1 cellular context compared by ENCODE assay signal in genomic region chr11:27201454-27202302, GRCh38.
TF ChIP-seq lines count a peak whose summit lies in the region.

No MANE protein-coding gene starts in this region.

TF ChIP-seq in K562, 482 proteins besides CTCF, POLR2A, EP300 and RAD21 (continued from another document and continues in another):
- TF ChIP-seq PPARD (CRISPR knock-in tag; IDR thresholded peaks at IDR 0.05) (no peak), KLF6 (CRISPR knock-in tag; IDR thresholded peaks at IDR 0.05; ENCODE audit: borderline replicate concordance) (no peak), TAF15 (IDR thresholded peaks at IDR 0.05; ENCODE audit: low read depth, low read length) (no peak), NRF1 (conservative IDR thresholded peaks at IDR 0.05 in 1 of 2, IDR thresholded peaks at IDR 0.05 in 1 of 2) (no peak), NCOR1 (IDR thresholded peaks at IDR 0.05) (peak; percentile 91), MYC (IDR thresholded peaks at IDR 0.05; ENCODE audit: low read depth, low read length) (peak; percentile 37; the same call in 1 of the 2 replicates), MYC (CRISPR knock-in tag; IDR thresholded peaks at IDR 0.05; ENCODE audit: borderline replicate concordance, low read depth) (no peak), RB1 (IDR thresholded peaks at IDR 0.05; ENCODE audit: low read depth) (no peak), RCOR1 (IDR thresholded peaks at IDR 0.05; ENCODE audit: borderline replicate concordance in 1 of 2, low read depth in 2 of 2, low read length in 2 of 2) (peak; percentile 29 to 68; a peak in 1 of 4 replicates), SMAD4 (CRISPR knock-in tag; conservative IDR thresholded peaks at IDR 0.05) (peak; percentile 74), ZNF212 (CRISPR knock-in tag; IDR thresholded peaks at IDR 0.05) (no peak), MTA3 (IDR thresholded peaks at IDR 0.05; ENCODE audit: borderline replicate concordance) (0 out of 2 replicates have a peak, but pooled peaks have one; percentile 30), EHMT2 (IDR thresholded peaks at IDR 0.05) (peak; percentile 17; the same call in 1 of the 2 replicates), FOS (IDR thresholded peaks at IDR 0.05; ENCODE audit: extremely low read depth, insufficient read length) (no peak), KDM1A (IDR thresholded peaks at IDR 0.05) (peak; percentile 80 to 82), POLR3A (IDR thresholded peaks at IDR 0.05; ENCODE audit: borderline replicate concordance, extremely low read depth, insufficient read depth, insufficient read length) (no peak), CUX1 (CRISPR knock-in tag; IDR thresholded peaks at IDR 0.05) (no peak), PURB (CRISPR knock-in tag; IDR thresholded peaks at IDR 0.05; ENCODE audit: low read depth) (no peak), ZNF431 (CRISPR knock-in tag; IDR thresholded peaks at IDR 0.05) (no peak), SRF (CRISPR knock-in tag; IDR thresholded peaks at IDR 0.05) (peak in 1 of 2 experiments; percentile 59; a peak in 1 of 4 replicates), CBFA2T2 (conservative IDR thresholded peaks at IDR 0.05) (peak; percentile 96), ZNF12 (CRISPR knock-in tag; IDR thresholded peaks at IDR 0.05) (no peak), ETV5 (CRISPR knock-in tag; IDR thresholded peaks at IDR 0.05; ENCODE audit: low read depth) (0 out of 2 replicates have a peak, but pooled peaks have one; percentile 12), ZC3H8 (IDR thresholded peaks at IDR 0.05) (no peak), HOMEZ (CRISPR knock-in tag; IDR thresholded peaks at IDR 0.05) (no peak), TRIM24 (IDR thresholded peaks at IDR 0.05) (peak; percentile 86 to 89; a peak in 3 of 4 replicates), PTRF (tag; IDR thresholded peaks at IDR 0.05) (no peak), ZNF589 (CRISPR knock-in tag; IDR thresholded peaks at IDR 0.05; ENCODE audit: low read depth) (peak; percentile 69; the same call in 1 of the 2 replicates), ZFPM2 (CRISPR knock-in tag; IDR thresholded peaks at IDR 0.05) (no peak), ZNF77 (CRISPR knock-in tag; IDR thresholded peaks at IDR 0.05) (no peak), NCOA1 (IDR thresholded peaks at IDR 0.05; ENCODE audit: low read depth) (peak; percentile 19; the same call in 1 of the 2 replicates), MAFK (IDR thresholded peaks at IDR 0.05; ENCODE audit: low read length) (0 out of 2 replicates have a peak, but pooled peaks have one; percentile 35), ZNF23 (CRISPR knock-in tag; IDR thresholded peaks at IDR 0.05) (no peak), CREB1 (IDR thresholded peaks at IDR 0.05) (peak; percentile 44; the same call in 1 of the 2 replicates), CREB1 (CRISPR knock-in tag; IDR thresholded peaks at IDR 0.05) (no peak), KLF16 (IDR thresholded peaks at IDR 0.05) (peak; percentile 89), ILF3 (IDR thresholded peaks at IDR 0.05; ENCODE audit: borderline replicate concordance) (no peak), ETV6 (IDR thresholded peaks at IDR 0.05; ENCODE audit: borderline replicate concordance in 1 of 2, low read depth in 2 of 2, low read length in 1 of 2) (no peak), ETV6 (CRISPR knock-in tag; IDR thresholded peaks at IDR 0.05; ENCODE audit: borderline replicate concordance) (no peak), MED1 (CRISPR knock-in tag; IDR thresholded peaks at IDR 0.05; ENCODE audit: borderline replicate concordance) (no peak), MYNN (IDR thresholded peaks at IDR 0.05) (peak; percentile 71), MYNN (CRISPR knock-in tag; IDR thresholded peaks at IDR 0.05) (no peak), GATA2 (CRISPR knock-in tag; IDR thresholded peaks at IDR 0.05) (peak; percentile 89), PHB2 (IDR thresholded peaks at IDR 0.05; ENCODE audit: low read depth) (0 out of 2 replicates have a peak, but pooled peaks have one; percentile 38), TFAM (CRISPR knock-in tag; conservative IDR thresholded peaks at IDR 0.05) (no peak), SMARCA4 (IDR thresholded peaks at IDR 0.05) (0 out of 2 replicates have a peak, but pooled peaks have one; percentile 33), CBX2 (IDR thresholded peaks at IDR 0.05; ENCODE audit: insufficient read depth, low read length, poor library complexity, severe bottlenecking) (no peak), TBL1XR1 (IDR thresholded peaks at IDR 0.05; ENCODE audit: low read length in 2 of 2) (peak in 1 of 2 experiments; percentile 68; a peak in 1 of 4 replicates), ZBTB11 (CRISPR knock-in tag; IDR thresholded peaks at IDR 0.05) (peak in 1 of 3 experiments; percentile 43; a peak in 1 of 6 replicates), HMG20A (CRISPR knock-in tag; conservative IDR thresholded peaks at IDR 0.05) (no peak), DPF2 (IDR thresholded peaks at IDR 0.05) (peak; percentile 74), ZNF75A (CRISPR knock-in tag; IDR thresholded peaks at IDR 0.05) (no peak), MTA2 (IDR thresholded peaks at IDR 0.05; ENCODE audit: low read depth) (peak; percentile 74), ZNF766 (CRISPR knock-in tag; conservative IDR thresholded peaks at IDR 0.05) (0 out of 2 replicates have a peak, but pooled peaks have one; percentile 17), MBD2 (IDR thresholded peaks at IDR 0.05; ENCODE audit: borderline replicate concordance, low read depth) (peak; percentile 26; the same call in 1 of the 2 replicates), FOXK2 (conservative IDR thresholded peaks at IDR 0.05 in 1 of 2, IDR thresholded peaks at IDR 0.05 in 1 of 2; ENCODE audit: low read depth in 2 of 2) (peak; percentile 76 to 83)
- TF ChIP-seq, protein P1, sequence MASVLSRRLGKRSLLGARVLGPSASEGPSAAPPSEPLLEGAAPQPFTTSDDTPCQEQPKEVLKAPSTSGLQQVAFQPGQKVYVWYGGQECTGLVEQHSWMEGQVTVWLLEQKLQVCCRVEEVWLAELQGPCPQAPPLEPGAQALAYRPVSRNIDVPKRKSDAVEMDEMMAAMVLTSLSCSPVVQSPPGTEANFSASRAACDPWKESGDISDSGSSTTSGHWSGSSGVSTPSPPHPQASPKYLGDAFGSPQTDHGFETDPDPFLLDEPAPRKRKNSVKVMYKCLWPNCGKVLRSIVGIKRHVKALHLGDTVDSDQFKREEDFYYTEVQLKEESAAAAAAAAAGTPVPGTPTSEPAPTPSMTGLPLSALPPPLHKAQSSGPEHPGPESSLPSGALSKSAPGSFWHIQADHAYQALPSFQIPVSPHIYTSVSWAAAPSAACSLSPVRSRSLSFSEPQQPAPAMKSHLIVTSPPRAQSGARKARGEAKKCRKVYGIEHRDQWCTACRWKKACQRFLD (CRISPR knock-in tag; IDR thresholded peaks at IDR 0.05) = peak; percentile 38; the same call in 1 of the 2 replicates
- TF ChIP-seq, protein P2, sequence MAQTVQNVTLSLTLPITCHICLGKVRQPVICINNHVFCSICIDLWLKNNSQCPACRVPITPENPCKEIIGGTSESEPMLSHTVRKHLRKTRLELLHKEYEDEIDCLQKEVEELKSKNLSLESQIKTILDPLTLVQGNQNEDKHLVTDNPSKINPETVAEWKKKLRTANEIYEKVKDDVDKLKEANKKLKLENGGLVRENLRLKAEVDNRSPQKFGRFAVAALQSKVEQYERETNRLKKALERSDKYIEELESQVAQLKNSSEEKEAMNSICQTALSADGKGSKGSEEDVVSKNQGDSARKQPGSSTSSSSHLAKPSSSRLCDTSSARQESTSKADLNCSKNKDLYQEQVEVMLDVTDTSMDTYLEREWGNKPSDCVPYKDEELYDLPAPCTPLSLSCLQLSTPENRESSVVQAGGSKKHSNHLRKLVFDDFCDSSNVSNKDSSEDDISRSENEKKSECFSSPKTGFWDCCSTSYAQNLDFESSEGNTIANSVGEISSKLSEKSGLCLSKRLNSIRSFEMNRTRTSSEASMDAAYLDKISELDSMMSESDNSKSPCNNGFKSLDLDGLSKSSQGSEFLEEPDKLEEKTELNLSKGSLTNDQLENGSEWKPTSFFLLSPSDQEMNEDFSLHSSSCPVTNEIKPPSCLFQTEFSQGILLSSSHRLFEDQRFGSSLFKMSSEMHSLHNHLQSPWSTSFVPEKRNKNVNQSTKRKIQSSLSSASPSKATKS (CRISPR knock-in tag; IDR thresholded peaks at IDR 0.05) = no peak
- TF ChIP-seq, protein P3, sequence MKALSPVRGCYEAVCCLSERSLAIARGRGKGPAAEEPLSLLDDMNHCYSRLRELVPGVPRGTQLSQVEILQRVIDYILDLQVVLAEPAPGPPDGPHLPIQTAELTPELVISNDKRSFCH (CRISPR knock-in tag; IDR thresholded peaks at IDR 0.05) = no peak
- TF ChIP-seq, protein P3 (tag; IDR thresholded peaks at IDR 0.05) = no peak
- TF ChIP-seq, protein P4, sequence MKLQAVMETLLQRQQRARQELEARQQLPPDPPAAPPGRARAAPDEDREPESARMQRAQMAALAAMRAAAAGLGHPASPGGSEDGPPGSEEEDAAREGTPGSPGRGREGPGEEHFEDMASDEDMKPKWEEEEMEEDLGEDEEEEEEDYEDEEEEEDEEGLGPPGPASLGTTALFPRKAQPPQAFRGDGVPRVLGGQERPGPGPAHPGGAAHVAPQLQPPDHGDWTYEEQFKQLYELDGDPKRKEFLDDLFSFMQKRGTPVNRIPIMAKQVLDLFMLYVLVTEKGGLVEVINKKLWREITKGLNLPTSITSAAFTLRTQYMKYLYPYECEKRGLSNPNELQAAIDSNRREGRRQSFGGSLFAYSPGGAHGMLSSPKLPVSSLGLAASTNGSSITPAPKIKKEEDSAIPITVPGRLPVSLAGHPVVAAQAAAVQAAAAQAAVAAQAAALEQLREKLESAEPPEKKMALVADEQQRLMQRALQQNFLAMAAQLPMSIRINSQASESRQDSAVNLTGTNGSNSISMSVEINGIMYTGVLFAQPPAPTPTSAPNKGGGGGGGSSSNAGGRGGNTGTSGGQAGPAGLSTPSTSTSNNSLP (IDR thresholded peaks at IDR 0.05; ENCODE audit: borderline replicate concordance, low read depth, low read length) = no peak
